ENCODE assay signal across 17 cellular contexts in the genomic region with DNA sequence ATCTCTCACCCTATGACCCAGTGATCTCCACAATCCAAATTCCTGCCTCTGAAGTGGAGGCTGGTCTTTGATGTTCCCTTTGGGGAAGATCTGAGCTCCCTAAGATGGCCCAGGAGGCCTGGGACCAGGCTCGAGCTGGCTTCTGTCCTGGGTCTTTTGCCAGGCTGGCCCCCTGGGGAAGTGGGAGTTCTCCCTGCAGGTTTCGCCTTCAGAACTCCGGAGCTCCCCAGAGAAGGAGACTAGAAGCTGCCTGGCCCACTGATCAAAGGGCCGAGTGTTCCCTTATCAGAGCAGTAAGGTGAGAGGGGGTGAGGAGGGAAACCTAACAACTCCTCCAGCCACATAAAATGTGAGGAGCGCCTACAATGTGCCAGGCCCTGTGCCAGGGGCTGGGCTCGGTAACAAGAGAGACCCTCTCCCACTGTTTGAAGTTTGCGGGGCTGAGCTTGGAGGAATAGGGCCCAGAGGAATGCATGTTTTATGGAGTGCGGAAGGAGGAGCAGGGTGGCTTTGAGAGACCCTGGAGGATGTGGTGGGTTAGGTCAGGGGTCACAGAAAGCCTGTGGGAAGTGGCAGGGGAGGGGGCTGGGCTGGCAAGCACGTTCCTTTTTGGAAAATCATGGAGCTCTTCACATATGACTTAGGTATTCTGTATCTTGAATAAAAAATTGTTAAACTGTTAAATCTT.
DNase-seq lines count a peak whose midpoint lies in the region; ATAC-seq and TF ChIP-seq lines count a peak whose summit lies in the region.
"Had no signal": no experiment of that assay in that cellular context is flagged by ENCODE, and none has a peak within 500 bp of the region (broad histone marks: within the 10 kb centered on the region; RNA-seq: fewer than 3 reads in every experiment).

No MANE protein-coding gene starts in this region.

- H3K27ac Mint-ChIP-seq in Caco-2 (ENCODE audit: unreplicated experiment) = peak overlapping the region; percentile 64
- H3K27ac Mint-ChIP-seq in chondrocyte (ENCODE audit: unreplicated experiment) = no peak overlapping the region

- H3K27ac ChIP-seq in mesodermal cell (ENCODE audit: low read depth, low read length, severe bottlenecking) (peak overlapping the region; percentile 10), sigmoid colon (no peak overlapping the region), right lobe of liver (no peak overlapping the region), tibial nerve (no peak overlapping the region)
- H3K27ac ChIP-seq: PC-9, RWPE1 had no signal

- H3K4me1 ChIP-seq in Caco-2 (peaks cover 31% of the 10 kb centered on the region), mesodermal cell (ENCODE audit: control insufficient read depth, insufficient read depth, low read length, poor library complexity, severe bottlenecking) (peaks cover 23% of the 10 kb centered on the region), sigmoid colon (peaks cover 0 to 5% (median 2%) of the 10 kb centered on the region in 4 donors), right lobe of liver (no peaks in the 10 kb centered on the region), tibial nerve (peaks cover 0 to 7% (median 0%) of the 10 kb centered on the region in 4 donors)

- H3K4me3 ChIP-seq in Caco-2 (ENCODE audit: low read depth, low read length) (no peak overlapping the region), mesodermal cell (ENCODE audit: extremely low read depth, insufficient read depth, low read length, poor library complexity, severe bottlenecking) (no peak overlapping the region), sigmoid colon (no peak overlapping the region), right lobe of liver (no peak overlapping the region), tibial nerve (no peak overlapping the region)
- H3K4me3 ChIP-seq: PC-9 had no signal

- no peaks in the 10 kb centered on the region for H3K27me3 Mint-ChIP-seq in Caco-2 (ENCODE audit: insufficient read depth, unreplicated experiment)
- peaks cover 65% of the 10 kb centered on the region for H3K27me3 Mint-ChIP-seq in chondrocyte (ENCODE audit: low read depth)

- POLR2A ChIA-PET in Caco-2 (lab: Charles Lee) = no interaction called here

- DNase-seq in Caco-2 (peak in 1 of 2 experiments; percentile 58), chondrocyte (ENCODE audit: low spot score) (peak; percentile 32), sigmoid colon (peak; percentile 54), right lobe of liver (no peak), tibial nerve (ENCODE audit: low spot score in 2 of 2) (no peak)
- DNase-seq: GDM1, MV-4-11, NCI-H226, NCI-H510A treated with DMSO at 0.1 percent for 48 hours, NCI-H748 treated with DMSO at 0.1 percent for 48 hours, PC-9, SIG-M5 had no signal

- intact Hi-C loops in Caco-2 (cut with micrococcal nuclease; ENCODE audit: unreplicated experiment) (no loop called here), sigmoid colon (cut with DNase I) (no loop called here), right lobe of liver (cut with DNase I) (no loop called here)

- peaks cover 25% of the 10 kb centered on the region for H3K4me1 Mint-ChIP-seq in Caco-2 (ENCODE audit: low read depth, unreplicated experiment)
- H3K4me1 Mint-ChIP-seq in chondrocyte (ENCODE audit: low read depth) = no peaks in the 10 kb centered on the region

- H3K36me3 Mint-ChIP-seq in Caco-2 (ENCODE audit: insufficient read depth, unreplicated experiment) (no peaks in the 10 kb centered on the region), chondrocyte (ENCODE audit: low read depth) (no peaks in the 10 kb centered on the region)
- H3K36me3 Mint-ChIP-seq: CD4-positive, alpha-beta memory T cell; IgD-negative memory B cell had no signal

- TF ChIP-seq EP300 in sigmoid colon (IDR thresholded peaks at IDR 0.05) (no peak), tibial nerve (IDR thresholded peaks at IDR 0.05) (no peak)

- TF ChIP-seq POLR2A in sigmoid colon (IDR thresholded peaks at IDR 0.05) (no peak), right lobe of liver (IDR thresholded peaks at IDR 0.05) (no peak), tibial nerve (IDR thresholded peaks at IDR 0.05) (no peak)

- H3K9me3 ChIP-seq in Caco-2 (no peaks in the 10 kb centered on the region), mesodermal cell (ENCODE audit: control insufficient read depth, low read length) (no peaks in the 10 kb centered on the region), sigmoid colon (no peaks in the 10 kb centered on the region), right lobe of liver (no peaks in the 10 kb centered on the region), tibial nerve (no peaks in the 10 kb centered on the region)

- H3K9me3 Mint-ChIP-seq in Caco-2 (ENCODE audit: unreplicated experiment) = no peaks in the 10 kb centered on the region
- H3K9me3 Mint-ChIP-seq in chondrocyte (ENCODE audit: low read depth) = no peaks in the 10 kb centered on the region
- H3K9me3 Mint-ChIP-seq: CD4-positive, alpha-beta memory T cell; IgD-negative memory B cell had no signal

- H3K36me3 ChIP-seq in Caco-2 (ENCODE audit: control insufficient read depth, insufficient read depth, low read length) = no peaks in the 10 kb centered on the region
- no peaks in the 10 kb centered on the region for H3K36me3 ChIP-seq in mesodermal cell (ENCODE audit: control insufficient read depth, insufficient read depth, low read length)
- H3K36me3 ChIP-seq in sigmoid colon = no peaks in the 10 kb centered on the region
- H3K36me3 ChIP-seq in right lobe of liver = no peaks in the 10 kb centered on the region
- H3K36me3 ChIP-seq in tibial nerve = no peaks in the 10 kb centered on the region

- H3K27me3 ChIP-seq in Caco-2 (replicated peaks; ENCODE audit: control insufficient read depth, insufficient read depth, low read length) = no peaks in the 10 kb centered on the region
- peaks cover 0 to 4% (median 0%) of the 10 kb centered on the region in 3 donors for H3K27me3 ChIP-seq in sigmoid colon
- no peaks in the 10 kb centered on the region for H3K27me3 ChIP-seq in right lobe of liver
- peaks cover 0 to 78% of the 10 kb centered on the region in 2 donors for H3K27me3 ChIP-seq in tibial nerve

- 52 to 61% methylated on average over 2 to 4 of the region's 9 CpGs for WGBS in mesodermal cell (ENCODE audit: insufficient coverage in 2 of 2), 2 experiments
- WGBS in sigmoid colon, 2 donors = 64 to 81% methylated on average over 9 of the region's 9 CpGs
- 44% methylated on average over 5 of the region's 9 CpGs for WGBS in right lobe of liver (ENCODE audit: insufficient coverage, low coverage, low lambda C conversion rate, missing lambda C conversion rate)
- 55 to 61% methylated on average over 8 to 9 of the region's 9 CpGs for WGBS in tibial nerve, 2 donors

- no TSS peak for BruUV-seq in Caco-2 (replicated peaks; lab: Mats Ljungman, UMichigan)

- no peak overlapping the region for H3K4me3 Mint-ChIP-seq in Caco-2 (ENCODE audit: unreplicated experiment)
- no peak overlapping the region for H3K4me3 Mint-ChIP-seq in chondrocyte (ENCODE audit: unreplicated experiment)

- CTCF ChIA-PET in Caco-2 (lab: Charles Lee) = interaction anchor here (0.6 kb wide), 2 partner anchors 26 to 100 kb away, joined by 4 read pairs; no protein-coding TSS in a partner anchor

- ATAC-seq in right lobe of liver (no peak), HG03135 (IDR thresholded peaks at IDR 0.05; ENCODE audit: unreplicated experiment) (no peak)

- no peak for TF ChIP-seq CTCF in Caco-2 (IDR thresholded peaks at IDR 0.05; ENCODE audit: insufficient read depth in 1 of 2, low read depth in 1 of 2, low read length in 1 of 2, severe bottlenecking in 1 of 2, unreplicated experiment in 1 of 2)
- TF ChIP-seq CTCF in chondrocyte (IDR thresholded peaks at IDR 0.05) = no peak
- no peak for TF ChIP-seq CTCF in sigmoid colon (IDR thresholded peaks at IDR 0.05)
- no peak for TF ChIP-seq CTCF in right lobe of liver (IDR thresholded peaks at IDR 0.05)
- no peak for TF ChIP-seq CTCF in tibial nerve (IDR thresholded peaks at IDR 0.05)

Comparison
In these comparisons a context has a peak if more than half of its experiments do, and no peak if none do; other contexts are left out.
1. DNase-seq: peak in chondrocyte (single experiment) and sigmoid colon (single experiment); none in right lobe of liver (0 of 3) and tibial nerve (0 of 2).